In the genomic region with DNA sequence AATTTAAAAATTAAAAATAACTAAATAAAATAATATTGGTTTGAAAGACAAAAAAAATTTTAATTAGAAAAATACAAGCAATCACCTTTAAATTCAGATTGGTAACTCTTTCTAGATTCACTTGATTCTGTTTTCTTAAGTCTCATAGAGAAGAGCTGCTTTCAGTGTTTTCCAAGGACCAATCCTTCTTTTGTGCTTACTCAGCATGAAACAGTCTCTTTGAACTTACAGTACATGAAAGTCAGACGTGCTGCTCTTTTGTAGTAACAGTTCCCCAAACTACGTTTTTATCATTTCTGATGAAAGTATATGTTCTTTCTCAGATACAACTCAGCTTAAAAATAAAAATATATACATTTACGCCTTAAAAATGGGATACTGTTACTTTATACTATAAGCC, we compare ENCODE assay signal across 18 cellular contexts.
DNase-seq lines count a peak whose midpoint lies in the region; ATAC-seq, FAIRE-seq and TF ChIP-seq lines count a peak whose summit lies in the region.
"Had no signal": no experiment of that assay in that cellular context is flagged by ENCODE, and none has a peak within 500 bp of the region (broad histone marks: within the 10 kb centered on the region; RNA-seq: fewer than 3 reads in every experiment).

No MANE protein-coding gene starts in this region.

- CTCF ChIA-PET in HepG2 (lab: Yijun Ruan, JAX; ENCODE audit: low intra/inter-chr PET ratio, low total read pairs) = no interaction called here

- H3K27me3 ChIP-seq in HepG2 (ENCODE audit: control insufficient read depth in 1 of 2, insufficient read depth in 2 of 2, low read length in 2 of 2) = no peaks in the 10 kb centered on the region; a peak in 1 of 5 replicates
- H3K27me3 ChIP-seq in right lobe of liver = no peaks in the 10 kb centered on the region
- no peaks in the 10 kb centered on the region for H3K27me3 ChIP-seq in small intestine (ENCODE audit: control insufficient read depth in 2 of 2, insufficient read depth in 2 of 2, low read length in 2 of 2)
- H3K27me3 ChIP-seq: BE2C had no signal

- no peak overlapping the region for H3K9ac ChIP-seq in HepG2 (ENCODE audit: insufficient read depth, low read depth, low read length)

- H3K79me2 ChIP-seq in HepG2 (ENCODE audit: insufficient read depth, low read length) = no peaks in the 10 kb centered on the region

- 16% methylated on average over 3 of the region's 3 CpGs for WGBS in HepG2 (ENCODE audit: low lambda C conversion rate)
- 49% methylated on average over 3 of the region's 3 CpGs for WGBS in right lobe of liver (ENCODE audit: insufficient coverage, low coverage, low lambda C conversion rate, missing lambda C conversion rate)
- 62 to 73% (median 70%) methylated on average over 3 of the region's 3 CpGs for WGBS in small intestine, 3 donors

- no peak for FAIRE-seq in HepG2 (lab: Jason Lieb, UNC)
- FAIRE-seq in islet of Langerhans (lab: Jason Lieb, UNC) = peak; percentile 69
- no peak for FAIRE-seq in small intestine (lab: Jason Lieb, UNC)
- FAIRE-seq: GM12878, H54 had no signal

- no peak overlapping the region for H2AFZ ChIP-seq in HepG2 (ENCODE audit: low read length)

- ATAC-seq in HepG2 = no peak
- ATAC-seq in right lobe of liver = no peak
- no peak for ATAC-seq in HG02678 (IDR thresholded peaks at IDR 0.05; ENCODE audit: unreplicated experiment)

- in situ Hi-C loops in HepG2 (cut with HindIII; ENCODE audit: extremely low pct_ligation_motif_present, low pct_unique_long_range_greater_than_20kb) = no loop called here
- in situ Hi-C loops in SK-MEL-5 (cut with HindIII; ENCODE audit: low pct_unique_long_range_greater_than_20kb, low sequenced_read_pairs) = no loop called here

- H3K27ac Mint-ChIP-seq in progenitor cell of endocrine pancreas = no peak overlapping the region
- H3K27ac Mint-ChIP-seq: CD4-positive, CD25-positive, alpha-beta regulatory T cell; CD8-positive, alpha-beta memory T cell; HFFc6 had no signal

- H4K20me1 ChIP-seq in HepG2 (ENCODE audit: insufficient read depth, low read length) = no peaks in the 10 kb centered on the region

- H3K4me3 ChIP-seq in HepG2 (replicated peaks in 1 of 3; ENCODE audit: insufficient read depth in 1 of 3, low read depth in 2 of 3, low read length in 3 of 3) (no peak overlapping the region), right lobe of liver (no peak overlapping the region), small intestine (ENCODE audit: low read depth in 1 of 2, low read length in 2 of 2) (no peak overlapping the region)
- H3K4me3 ChIP-seq: GM12878 had no signal

- no peaks in the 10 kb centered on the region for H3K27me3 Mint-ChIP-seq in progenitor cell of endocrine pancreas

- peaks cover 16% of the 10 kb centered on the region for H3K4me1 Mint-ChIP-seq in progenitor cell of endocrine pancreas (ENCODE audit: low read depth)
- H3K4me1 Mint-ChIP-seq: CD4-positive, CD25-positive, alpha-beta regulatory T cell; CD8-positive, alpha-beta memory T cell had no signal

- TF ChIP-seq EP300 in HepG2 (IDR thresholded peaks at IDR 0.05; ENCODE audit: low read depth in 2 of 2, low read length in 2 of 2) (no peak), HepG2 (CRISPR knock-in tag; IDR thresholded peaks at IDR 0.05; ENCODE audit: borderline replicate concordance) (no peak)

- intact Hi-C loops in HepG2 (cut with micrococcal nuclease; ENCODE audit: unreplicated experiment) (no loop called here), right lobe of liver (cut with DNase I) (no loop called here)

- TF ChIP-seq CTCF in HepG2 (CRISPR knock-in tag; IDR thresholded peaks at IDR 0.05) (no peak), right lobe of liver (IDR thresholded peaks at IDR 0.05) (no peak), progenitor cell of endocrine pancreas (IDR thresholded peaks at IDR 0.05; ENCODE audit: unreplicated experiment) (no peak)

- TF ChIP-seq POLR2A in HepG2 (IDR thresholded peaks at IDR 0.05; ENCODE audit: insufficient read depth in 1 of 2, low read depth in 2 of 2, low read length in 2 of 2) (no peak), right lobe of liver (IDR thresholded peaks at IDR 0.05) (no peak)

- H3K4me2 ChIP-seq in HepG2 (ENCODE audit: low read depth, low read length) = no peak overlapping the region

- no peaks in the 10 kb centered on the region for H3K9me3 ChIP-seq in HepG2 (ENCODE audit: low read length)
- no peaks in the 10 kb centered on the region for H3K9me3 ChIP-seq in right lobe of liver
- H3K9me3 ChIP-seq in small intestine (ENCODE audit: control insufficient read depth, low read depth) = no peaks in the 10 kb centered on the region
- H3K9me3 ChIP-seq: BE2C had no signal

- H3K9me3 Mint-ChIP-seq in progenitor cell of endocrine pancreas (ENCODE audit: low read depth) = no peaks in the 10 kb centered on the region
- H3K9me3 Mint-ChIP-seq: CD4-positive, CD25-positive, alpha-beta regulatory T cell; CD8-positive, alpha-beta memory T cell; HFFc6 had no signal

- H3K36me3 ChIP-seq in HepG2 (replicated peaks in 1 of 2; ENCODE audit: control insufficient read depth in 1 of 2, insufficient read depth in 2 of 2, low read length in 2 of 2) (no peaks in the 10 kb centered on the region), right lobe of liver (no peaks in the 10 kb centered on the region), small intestine (ENCODE audit: control insufficient read depth in 2 of 2, insufficient read depth in 2 of 2, low read length in 2 of 2) (no peaks in the 10 kb centered on the region)
- H3K36me3 ChIP-seq: BE2C had no signal

- H3K36me3 Mint-ChIP-seq in progenitor cell of endocrine pancreas (ENCODE audit: insufficient read depth) = no peaks in the 10 kb centered on the region
- H3K36me3 Mint-ChIP-seq: CD4-positive, CD25-positive, alpha-beta regulatory T cell; CD8-positive, alpha-beta memory T cell had no signal

- DNase-seq in HepG2 (ENCODE audit: low spot score) (no peak), right lobe of liver (no peak), SK-MEL-5 (ENCODE audit: low read depth, low spot score) (peak; percentile 54), small intestine (no peak), progenitor cell of endocrine pancreas (ENCODE audit: low spot score, unreplicated experiment) (no peak)
- DNase-seq in activated naive CD4-positive, alpha-beta T cell treated with anti-CD3 and anti-CD28 coated beads, Interleukin-2, amount 50 U/mL, for 16 hours = no peak
- DNase-seq: 8988T; BE2C; CD4-positive, CD25-positive, alpha-beta regulatory T cell; CD8-positive, alpha-beta memory T cell; DND-41; EL; HCEC 1CT; HFFc6 had no signal

- no peaks in the 10 kb centered on the region for H3K4me1 ChIP-seq in HepG2 (ENCODE audit: insufficient read depth, low read length)
- no peaks in the 10 kb centered on the region for H3K4me1 ChIP-seq in right lobe of liver
- no peaks in the 10 kb centered on the region for H3K4me1 ChIP-seq in small intestine (ENCODE audit: control insufficient read depth in 2 of 2, insufficient read depth in 1 of 2, low read depth in 1 of 2, low read length in 1 of 2)

- no peak overlapping the region for H3K4me3 Mint-ChIP-seq in progenitor cell of endocrine pancreas (ENCODE audit: low read depth)
- H3K4me3 Mint-ChIP-seq: CD4-positive, CD25-positive, alpha-beta regulatory T cell; CD8-positive, alpha-beta memory T cell; HFFc6 had no signal

- no TSS peak for BruUV-seq in HepG2 (replicated peaks; lab: Mats Ljungman, UMichigan)

- TF ChIP-seq RAD21 in HepG2 (CRISPR knock-in tag; IDR thresholded peaks at IDR 0.05) = no peak

- POLR2A ChIA-PET in HepG2 (lab: Yijun Ruan, JAX) = no interaction called here

- H3K27ac ChIP-seq in HepG2 (ENCODE audit: extremely low read length, insufficient read depth, low read length) = no peak overlapping the region
- no peak overlapping the region for H3K27ac ChIP-seq in right lobe of liver
- H3K27ac ChIP-seq in small intestine (ENCODE audit: low read depth in 1 of 2, low read length in 1 of 2) = no peak overlapping the region

TF ChIP-seq in HepG2, 621 proteins besides CTCF, POLR2A, EP300 and RAD21 (continues in another document):
- TF ChIP-seq SCMH1 (CRISPR knock-in tag; IDR thresholded peaks at IDR 0.05; ENCODE audit: borderline replicate concordance) = no peak
- no peak for TF ChIP-seq MLLT10 (CRISPR knock-in tag; IDR thresholded peaks at IDR 0.05)
- TF ChIP-seq HES4 (CRISPR knock-in tag; IDR thresholded peaks at IDR 0.05; ENCODE audit: borderline replicate concordance) = no peak
- TF ChIP-seq, protein P1, sequence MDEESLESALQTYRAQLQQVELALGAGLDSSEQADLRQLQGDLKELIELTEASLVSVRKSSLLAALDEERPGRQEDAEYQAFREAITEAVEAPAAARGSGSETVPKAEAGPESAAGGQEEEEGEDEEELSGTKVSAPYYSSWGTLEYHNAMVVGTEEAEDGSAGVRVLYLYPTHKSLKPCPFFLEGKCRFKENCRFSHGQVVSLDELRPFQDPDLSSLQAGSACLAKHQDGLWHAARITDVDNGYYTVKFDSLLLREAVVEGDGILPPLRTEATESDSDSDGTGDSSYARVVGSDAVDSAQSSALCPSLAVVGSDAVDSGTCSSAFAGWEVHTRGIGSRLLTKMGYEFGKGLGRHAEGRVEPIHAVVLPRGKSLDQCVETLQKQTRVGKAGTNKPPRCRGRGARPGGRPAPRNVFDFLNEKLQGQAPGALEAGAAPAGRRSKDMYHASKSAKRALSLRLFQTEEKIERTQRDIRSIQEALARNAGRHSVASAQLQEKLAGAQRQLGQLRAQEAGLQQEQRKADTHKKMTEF (CRISPR knock-in tag; IDR thresholded peaks at IDR 0.05) = no peak
- no peak for TF ChIP-seq PCBP2 (optimal IDR thresholded peaks at IDR 0.05; ENCODE audit: low read depth, low read length, poor library complexity, severe bottlenecking)
- TF ChIP-seq MAFF (IDR thresholded peaks at IDR 0.05; ENCODE audit: low read depth, low read length) = peak; percentile 97
- TF ChIP-seq, protein P2, sequence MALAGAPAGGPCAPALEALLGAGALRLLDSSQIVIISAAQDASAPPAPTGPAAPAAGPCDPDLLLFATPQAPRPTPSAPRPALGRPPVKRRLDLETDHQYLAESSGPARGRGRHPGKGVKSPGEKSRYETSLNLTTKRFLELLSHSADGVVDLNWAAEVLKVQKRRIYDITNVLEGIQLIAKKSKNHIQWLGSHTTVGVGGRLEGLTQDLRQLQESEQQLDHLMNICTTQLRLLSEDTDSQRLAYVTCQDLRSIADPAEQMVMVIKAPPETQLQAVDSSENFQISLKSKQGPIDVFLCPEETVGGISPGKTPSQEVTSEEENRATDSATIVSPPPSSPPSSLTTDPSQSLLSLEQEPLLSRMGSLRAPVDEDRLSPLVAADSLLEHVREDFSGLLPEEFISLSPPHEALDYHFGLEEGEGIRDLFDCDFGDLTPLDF (CRISPR knock-in tag; IDR thresholded peaks at IDR 0.05) = no peak
- TF ChIP-seq, protein P3, sequence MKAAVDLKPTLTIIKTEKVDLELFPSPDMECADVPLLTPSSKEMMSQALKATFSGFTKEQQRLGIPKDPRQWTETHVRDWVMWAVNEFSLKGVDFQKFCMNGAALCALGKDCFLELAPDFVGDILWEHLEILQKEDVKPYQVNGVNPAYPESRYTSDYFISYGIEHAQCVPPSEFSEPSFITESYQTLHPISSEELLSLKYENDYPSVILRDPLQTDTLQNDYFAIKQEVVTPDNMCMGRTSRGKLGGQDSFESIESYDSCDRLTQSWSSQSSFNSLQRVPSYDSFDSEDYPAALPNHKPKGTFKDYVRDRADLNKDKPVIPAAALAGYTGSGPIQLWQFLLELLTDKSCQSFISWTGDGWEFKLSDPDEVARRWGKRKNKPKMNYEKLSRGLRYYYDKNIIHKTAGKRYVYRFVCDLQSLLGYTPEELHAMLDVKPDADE (CRISPR knock-in tag; IDR thresholded peaks at IDR 0.05) = no peak
